9 cellular contexts compared by ENCODE assay signal in genomic region chr6:158852312-158853071, GRCh38. TPM values are rescaled to one million over a fixed set of nuclear protein-coding genes. Genes with fewer than 3 reads are reported as not detected.
DNase-seq lines count a peak whose midpoint lies in the region; ATAC-seq and TF ChIP-seq lines count a peak whose summit lies in the region.
"Had no signal": no experiment of that assay in that cellular context is flagged by ENCODE, and none has a peak within 500 bp of the region (broad histone marks: within the 10 kb centered on the region; RNA-seq: fewer than 3 reads in every experiment).

No MANE protein-coding gene starts in this region.

- no peak overlapping the region for H3K4me3 ChIP-seq in DND-41 (ENCODE audit: low read depth in 1 of 2, low read length in 2 of 2)
- peak overlapping the region; percentile 43 for H3K4me3 ChIP-seq in effector memory CD4-positive, alpha-beta T cell (ENCODE audit: insufficient read depth, low read depth, low read length, poor library complexity, severe bottlenecking)
- H3K4me3 ChIP-seq in neuronal stem cell (ENCODE audit: low read length in 2 of 2), result peak overlapping the region in 1 of 2 donors; percentile 57
- H3K4me3 ChIP-seq: psoas muscle had no signal

- H4K20me1 ChIP-seq in DND-41 (ENCODE audit: insufficient read depth, low read length), result no peaks in the 10 kb centered on the region

- H3K27ac ChIP-seq in DND-41 (ENCODE audit: low read length), result peak overlapping the region; percentile 78; the same call in 1 of the 2 replicates
- peak overlapping the region; percentile 93 for H3K27ac ChIP-seq in effector memory CD4-positive, alpha-beta T cell (ENCODE audit: insufficient read depth, low read length, poor library complexity, severe bottlenecking)
- H3K27ac ChIP-seq in neuronal stem cell (replicated peaks; ENCODE audit: low read length), result no peak overlapping the region
- H3K27ac ChIP-seq: psoas muscle had no signal

- DNase-seq in DND-41 (no peak), neuronal stem cell (ENCODE audit: low spot score) (no peak), iPS-NIHi7 (ENCODE audit: extremely low spot score) (no peak), SIG-M5 treated with dmso at 0.1 percent for 504 hours (lab: John Stamatoyannopoulos, UW; ENCODE audit: unreplicated experiment) (no peak)
- no peak for DNase-seq in effector memory CD4-positive, alpha-beta T cell

- H3K4me2 ChIP-seq in DND-41 (ENCODE audit: insufficient read depth, low read length) (no peak overlapping the region), neuronal stem cell (ENCODE audit: insufficient read depth, low read length, poor library complexity, severe bottlenecking) (no peak overlapping the region)

- H3K4ac ChIP-seq in neuronal stem cell (ENCODE audit: low read length), result no peak overlapping the region

- H3K4me1 ChIP-seq in DND-41 (ENCODE audit: insufficient read depth, low read length) (peaks cover 24% of the 10 kb centered on the region), neuronal stem cell (ENCODE audit: control insufficient read depth in 2 of 2, insufficient read depth in 1 of 2, low read depth in 1 of 2, low read length in 2 of 2) (peaks cover 12 to 35% of the 10 kb centered on the region in 2 donors)
- H3K4me1 ChIP-seq in effector memory CD4-positive, alpha-beta T cell (ENCODE audit: control insufficient read depth, insufficient read depth, low read length, poor library complexity, severe bottlenecking), result peaks cover 54% of the 10 kb centered on the region
- H3K4me1 ChIP-seq: psoas muscle had no signal

- H2AFZ ChIP-seq in DND-41 (ENCODE audit: low read depth, low read length) (no peak overlapping the region), neuronal stem cell (ENCODE audit: low read length) (no peak overlapping the region)

- no peaks in the 10 kb centered on the region for H3K9me3 ChIP-seq in DND-41 (ENCODE audit: insufficient read depth, low read length, severe bottlenecking)
- H3K9me3 ChIP-seq in effector memory CD4-positive, alpha-beta T cell (ENCODE audit: control insufficient read depth, low read length), result no peaks in the 10 kb centered on the region
- H3K9me3 ChIP-seq in neuronal stem cell (replicated peaks in 1 of 2; ENCODE audit: control insufficient read depth in 2 of 2, insufficient read depth in 1 of 2, low read depth in 1 of 2, low read length in 2 of 2), result peaks cover 0 to 2% of the 10 kb centered on the region in 2 donors
- H3K9me3 ChIP-seq: psoas muscle had no signal

- H3K36me3 ChIP-seq in DND-41 (ENCODE audit: insufficient read depth, low read length) (no peaks in the 10 kb centered on the region), neuronal stem cell (replicated peaks in 1 of 2; ENCODE audit: control insufficient read depth in 2 of 2, insufficient read depth in 2 of 2, low read length in 2 of 2) (no peaks in the 10 kb centered on the region)
- no peaks in the 10 kb centered on the region for H3K36me3 ChIP-seq in effector memory CD4-positive, alpha-beta T cell (ENCODE audit: control insufficient read depth, insufficient read depth, low read length)

- H2BK12ac ChIP-seq in neuronal stem cell (ENCODE audit: low read length), result no peak overlapping the region

- H3K79me2 ChIP-seq in DND-41 (ENCODE audit: insufficient read depth, low read length), result no peaks in the 10 kb centered on the region

- H4K91ac ChIP-seq in neuronal stem cell (ENCODE audit: low read depth, low read length, poor library complexity), result peak overlapping the region; percentile 32

- H2AK5ac ChIP-seq in neuronal stem cell (ENCODE audit: low read depth, low read length), result peak overlapping the region; percentile 24

- H2BK5ac ChIP-seq in neuronal stem cell (ENCODE audit: low read length), result no peak overlapping the region

- H2BK120ac ChIP-seq in neuronal stem cell (ENCODE audit: low read depth, low read length), result no peak overlapping the region

- H3K9ac ChIP-seq in DND-41 (ENCODE audit: low read depth, low read length), result no peak overlapping the region
- H3K9ac ChIP-seq in neuronal stem cell (ENCODE audit: low read depth, low read length, poor library complexity), result peak overlapping the region; percentile 64

- no peak for TF ChIP-seq CTCF in DND-41 (IDR thresholded peaks at IDR 0.05; ENCODE audit: borderline replicate concordance, extremely low read depth, low read length, poor library complexity, severe bottlenecking)

- H3K27me3 ChIP-seq in DND-41 (ENCODE audit: insufficient read depth, low read length, poor library complexity) (no peaks in the 10 kb centered on the region), neuronal stem cell (ENCODE audit: control insufficient read depth in 3 of 3, insufficient read depth in 3 of 3, low read depth in 1 of 3, low read length in 3 of 3) (peaks cover 2 to 18% (median 7%) of the 10 kb centered on the region in 3 experiments)
- H3K27me3 ChIP-seq in effector memory CD4-positive, alpha-beta T cell (replicated peaks; ENCODE audit: control insufficient read depth, insufficient read depth, low read length, poor library complexity, severe bottlenecking), result no peaks in the 10 kb centered on the region

- WGBS in neuronal stem cell (ENCODE audit: extremely low coverage in 2 of 2, insufficient read length in 2 of 2, insufficient replicate concordance in 1 of 2), 2 donors, result 100% methylated on average over 1 of the region's 11 CpGs; no CpG with 5 or more reads in 1 of the 2 donors

- H2BK15ac ChIP-seq in neuronal stem cell (ENCODE audit: low read length), result no peak overlapping the region

- TF ChIP-seq RAD21 in Ishikawa (IDR thresholded peaks at IDR 0.05; ENCODE audit: low read depth), result no peak

- TF ChIP-seq EP300 in Ishikawa (IDR thresholded peaks at IDR 0.05; ENCODE audit: borderline replicate concordance), result no peak

- no peak for ATAC-seq in DND-41 (ENCODE audit: insufficient read depth, low read depth)
- no peak for ATAC-seq in GM18520 (IDR thresholded peaks at IDR 0.05; ENCODE audit: unreplicated experiment)
- ATAC-seq in GM21526 (IDR thresholded peaks at IDR 0.05; ENCODE audit: low FRiP score, unreplicated experiment), result no peak

- H3K23ac ChIP-seq in neuronal stem cell (ENCODE audit: low read depth, low read length, poor library complexity), result no peak overlapping the region

- H3K79me1 ChIP-seq in neuronal stem cell (ENCODE audit: low read depth, low read length), result peaks cover 2% of the 10 kb centered on the region

- peak overlapping the region; percentile 84 for H3K18ac ChIP-seq in neuronal stem cell (ENCODE audit: low read length)

- no peak overlapping the region for H4K8ac ChIP-seq in neuronal stem cell (ENCODE audit: low read depth, low read length)

- peak overlapping the region; percentile 96 for H3K14ac ChIP-seq in neuronal stem cell (ENCODE audit: low read length)

TF ChIP-seq in Ishikawa, 13 proteins besides CTCF, POLR2A, EP300 and RAD21:
- TF ChIP-seq USF1 (IDR thresholded peaks at IDR 0.05), result no peak
- 0 out of 2 replicates have a peak, but pooled peaks have one; percentile 20 for TF ChIP-seq MAX (IDR thresholded peaks at IDR 0.05)
- no peak for TF ChIP-seq FOXM1 (IDR thresholded peaks at IDR 0.05; ENCODE audit: borderline replicate concordance, low read depth)
- TF ChIP-seq NFIC (IDR thresholded peaks at IDR 0.05), result no peak
TF ChIP-seq in Ishikawa: peak in this region for 1.

RNA-seq across cellular contexts. Expression of gene EZR, which starts 33.3 kb away (rescaled TPM):
- polyA plus RNA-seq in neuronal stem cell (2013, experiment 1 of 2), result 32.4 TPM
- polyA plus RNA-seq in neuronal stem cell (2013, experiment 2 of 2), result 32.9 TPM
